Comparison of ENCODE assay signal across 18 cellular contexts in the genomic region with DNA sequence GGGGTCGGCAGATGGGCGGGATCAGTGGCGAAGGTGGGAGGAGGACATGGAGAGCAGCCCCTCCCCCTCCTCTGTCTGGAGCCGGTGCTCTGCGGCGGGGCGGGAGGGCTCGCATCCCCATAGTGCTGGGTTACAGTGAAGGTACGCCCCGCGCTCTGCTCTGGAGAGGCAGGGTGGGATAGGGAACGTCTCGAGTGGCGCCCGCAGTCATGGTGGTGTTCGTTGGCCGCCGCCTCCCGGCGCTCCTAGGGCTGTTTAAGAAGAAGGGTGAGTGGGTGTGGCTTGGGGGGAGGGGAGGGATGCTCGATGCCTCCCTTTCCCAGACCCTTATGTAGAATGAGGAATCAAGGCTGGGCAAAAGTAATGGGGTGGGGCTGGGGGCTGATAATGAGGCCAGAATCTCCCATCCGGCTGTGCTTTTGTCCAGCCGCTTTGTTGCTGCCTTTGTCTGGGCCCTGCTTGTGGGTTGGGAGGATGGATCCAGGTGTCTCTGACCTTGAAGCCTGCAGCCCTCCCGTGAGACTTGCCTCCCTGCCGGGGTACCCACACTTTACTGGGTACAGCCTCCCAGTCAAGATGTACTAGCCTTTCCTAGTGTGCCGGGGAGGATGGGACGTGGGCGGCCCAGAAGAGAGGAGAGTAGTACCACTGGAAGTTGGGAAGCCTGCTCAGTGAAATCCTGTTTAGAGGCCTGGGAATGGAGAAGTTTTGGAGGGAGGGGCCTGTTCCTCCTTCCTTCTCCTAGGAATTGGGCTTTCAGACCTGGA. TPM values are rescaled to one million over a fixed set of nuclear protein-coding genes. Genes with fewer than 3 reads are reported as not detected.
A peak's percentile ranks its signal among the peaks of the same experiment; 100 is the strongest.
DNase-seq lines count a peak whose midpoint lies in the region; ATAC-seq and TF ChIP-seq lines count a peak whose summit lies in the region.
"Had no signal": no experiment of that assay in that cellular context is flagged by ENCODE, and none has a peak within 500 bp of the region (broad histone marks: within the 10 kb centered on the region; RNA-seq: fewer than 3 reads in every experiment).

No MANE protein-coding gene starts in this region.

- no peak overlapping the region for H3K27ac ChIP-seq in BLaER1 treated with 17β-estradiol and CSF1 and Interleukin-3, amounts not matched to agents 10 nM and 100 nM
- H3K27ac ChIP-seq in endodermal cell (ENCODE audit: low read depth, low read length) (peak overlapping the region; percentile 66), neural cell (ENCODE audit: low read length) (peak overlapping the region; percentile 64)
- H3K27ac ChIP-seq: brain microvascular endothelial cell had no signal

- peak overlapping the region in 7 of 11 experiments; percentile 33 to 62 (median 49); a peak in 12 of 22 replicates for H3K4me2 ChIP-seq in BLaER1 treated with 17β-estradiol and CSF1 and Interleukin-3, amounts not matched to agents 10 nM and 100 nM
- peak overlapping the region; percentile 37 for H3K4me2 ChIP-seq in neural cell (ENCODE audit: low read length)

- H3K4me1 ChIP-seq in BLaER1 treated with 17β-estradiol and CSF1 and Interleukin-3, amounts not matched to agents 10 nM and 100 nM = peaks cover 0 to 78% (median 52%) of the 10 kb centered on the region in 10 experiments; a peak in 17 of 20 replicates
- peaks cover 37% of the 10 kb centered on the region for H3K4me1 ChIP-seq in endodermal cell (ENCODE audit: control insufficient read depth, insufficient read depth, low read length)

- TF ChIP-seq CTCF in endodermal cell (conservative IDR thresholded peaks at IDR 0.05) (no peak), neural cell (IDR thresholded peaks at IDR 0.05; ENCODE audit: poor library complexity, severe bottlenecking) (no peak), HFFc6 (IDR thresholded peaks at IDR 0.05) (no peak)

- H3K4me1 Mint-ChIP-seq in endodermal cell (peaks cover 46% of the 10 kb centered on the region), HFFc6 (ENCODE audit: low read depth) (peaks cover 37% of the 10 kb centered on the region)
- H3K4me1 Mint-ChIP-seq: stimulated activated memory B cell treated with anti-CD40 and anti-IgM and Interleukin-4, amounts not matched to agents 10 μg/mL and 1 μg/mL and 100 μg/mL, for 72 hours had no signal

- no peak overlapping the region for H3K4me3 ChIP-seq in BLaER1 treated with 17β-estradiol and CSF1 and Interleukin-3, amounts not matched to agents 10 nM and 100 nM
- H3K4me3 ChIP-seq in endodermal cell (ENCODE audit: low read length) (no peak overlapping the region), neural cell (ENCODE audit: low read length) (peak overlapping the region; percentile 72)
- H3K4me3 ChIP-seq: Peyer's patch had no signal

- ATAC-seq in HG03571 (IDR thresholded peaks at IDR 0.05; ENCODE audit: unreplicated experiment) = no peak
- ATAC-seq in HG02642 (IDR thresholded peaks at IDR 0.05; ENCODE audit: poor library complexity, unreplicated experiment) = no peak
- ATAC-seq: activated T-helper 17 cell treated with anti-CD3 and anti-CD28 coated beads, Interleukin-2, amount 50 U/mL, for 72 hours; stimulated activated memory B cell treated with anti-CD40 and anti-IgM and Interleukin-4, amounts not matched to agents 10 μg/mL and 1 μg/mL and 100 μg/mL, for 72 hours had no signal

- 39 to 41% methylated on average over 14 to 28 of the region's 28 CpGs for WGBS in endodermal cell (ENCODE audit: insufficient coverage in 1 of 2, insufficient read length in 1 of 2), 2 experiments

- no peaks in the 10 kb centered on the region for H3K27me3 Mint-ChIP-seq in endodermal cell (ENCODE audit: insufficient read depth)
- H3K27me3 Mint-ChIP-seq in HFFc6 (ENCODE audit: insufficient read depth) = peaks cover 2% of the 10 kb centered on the region; the same call in 1 of the 2 replicates
- H3K27me3 Mint-ChIP-seq: activated T-helper 17 cell treated with anti-CD3 and anti-CD28 coated beads, Interleukin-2, amount 50 U/mL, for 72 hours; stimulated activated memory B cell treated with anti-CD40 and anti-IgM and Interleukin-4, amounts not matched to agents 10 μg/mL and 1 μg/mL and 100 μg/mL, for 72 hours had no signal

- H3K4me3 Mint-ChIP-seq in endodermal cell = peak overlapping the region; percentile 44
- no peak overlapping the region for H3K4me3 Mint-ChIP-seq in HFFc6
- H3K4me3 Mint-ChIP-seq: activated T-helper 17 cell treated with anti-CD3 and anti-CD28 coated beads, Interleukin-2, amount 50 U/mL, for 72 hours; stimulated activated memory B cell treated with anti-CD40 and anti-IgM and Interleukin-4, amounts not matched to agents 10 μg/mL and 1 μg/mL and 100 μg/mL, for 72 hours had no signal

- no peaks in the 10 kb centered on the region for H3K9me2 ChIP-seq in neural cell (ENCODE audit: insufficient read depth, low read length)

- peak; percentile 1 for DNase-seq in HuH-7 (ENCODE audit: low spot score)
- peak; percentile 79 for DNase-seq in endodermal cell
- DNase-seq in HFFc6 = no peak
- DNase-seq in SHP77 treated with DMSO at 0.1 percent for 48 hours (lab: John Stamatoyannopoulos, UW) = no peak
- DNase-seq: activated CD4-positive, alpha-beta T cell treated with anti-CD3 and anti-CD28 coated beads, Interleukin-2, amount 50 U/mL, for 1 hour; brain microvascular endothelial cell; Karpas-422; midbrain; NCI-H226; Peyer's patch; stimulated activated CD4-positive, alpha-beta T cell treated with anti-CD3 and anti-CD28 coated beads, Interleukin-4, amount 100 ng/mL, for 1 hour; T-helper 2 cell had no signal

- no peaks in the 10 kb centered on the region for H3K27me3 ChIP-seq in BLaER1 treated with 17β-estradiol and CSF1 and Interleukin-3, amounts not matched to agents 10 nM and 100 nM
- no peaks in the 10 kb centered on the region for H3K27me3 ChIP-seq in endodermal cell (ENCODE audit: control insufficient read depth, insufficient read depth, low read length, poor library complexity, severe bottlenecking)
- H3K27me3 ChIP-seq in neural cell (ENCODE audit: insufficient read depth, low read depth, low read length) = no peaks in the 10 kb centered on the region
- H3K27me3 ChIP-seq: brain microvascular endothelial cell, Peyer's patch had no signal

- TF ChIP-seq EP300 in neural cell (conservative IDR thresholded peaks at IDR 0.05; ENCODE audit: poor library complexity, severe bottlenecking) = no peak

- H3K36me3 ChIP-seq in BLaER1 treated with 17β-estradiol and CSF1 and Interleukin-3, amounts not matched to agents 10 nM and 100 nM = no peaks in the 10 kb centered on the region; a peak in 1 of 22 replicates
- H3K36me3 ChIP-seq in endodermal cell (ENCODE audit: control insufficient read depth, insufficient read depth, low read length) (peaks cover 33% of the 10 kb centered on the region), neural cell (ENCODE audit: insufficient read depth, low read length) (no peaks in the 10 kb centered on the region)
- H3K36me3 ChIP-seq: brain microvascular endothelial cell had no signal

- H4K20me1 ChIP-seq in BLaER1 treated with 17β-estradiol and CSF1 and Interleukin-3, amounts not matched to agents 10 nM and 100 nM = peaks cover 0 to 20% (median 0%) of the 10 kb centered on the region in 11 experiments; a peak in 2 of 22 replicates
- no peaks in the 10 kb centered on the region for H4K20me1 ChIP-seq in neural cell (ENCODE audit: insufficient read depth)

- no peak overlapping the region for H3K9ac ChIP-seq in BLaER1 treated with 17β-estradiol and CSF1 and Interleukin-3, amounts not matched to agents 10 nM and 100 nM
- H3K9ac ChIP-seq in endodermal cell (ENCODE audit: extremely low read depth, low read length, poor library complexity, severe bottlenecking) (no peak overlapping the region), neural cell (ENCODE audit: low read length) (peak overlapping the region; percentile 73)

- peaks cover 25% of the 10 kb centered on the region for H3K79me2 ChIP-seq in neural cell (replicated peaks; ENCODE audit: insufficient read depth, low read length)

- H3F3A ChIP-seq in neural cell (ENCODE audit: insufficient read depth, low read length, poor library complexity, severe bottlenecking) = no peaks in the 10 kb centered on the region

- no peak for TF ChIP-seq RAD21 in neural cell (conservative IDR thresholded peaks at IDR 0.05)

- H3K27ac Mint-ChIP-seq in endodermal cell (peak overlapping the region; percentile 86), HFFc6 (no peak overlapping the region)
- H3K27ac Mint-ChIP-seq: activated T-helper 17 cell treated with anti-CD3 and anti-CD28 coated beads, Interleukin-2, amount 50 U/mL, for 72 hours; stimulated activated memory B cell treated with anti-CD40 and anti-IgM and Interleukin-4, amounts not matched to agents 10 μg/mL and 1 μg/mL and 100 μg/mL, for 72 hours had no signal

- H3K36me3 Mint-ChIP-seq in endodermal cell (ENCODE audit: low read depth) (peaks cover 33% of the 10 kb centered on the region), HFFc6 (ENCODE audit: low read depth) (no peaks in the 10 kb centered on the region)
- H3K36me3 Mint-ChIP-seq: stimulated activated memory B cell treated with anti-CD40 and anti-IgM and Interleukin-4, amounts not matched to agents 10 μg/mL and 1 μg/mL and 100 μg/mL, for 72 hours had no signal

- peak overlapping the region; percentile 36 for H2AFZ ChIP-seq in neural cell (ENCODE audit: low read depth, low read length)

- H3K9me3 Mint-ChIP-seq in endodermal cell = no peaks in the 10 kb centered on the region
- no peaks in the 10 kb centered on the region for H3K9me3 Mint-ChIP-seq in HFFc6
- H3K9me3 Mint-ChIP-seq: activated T-helper 17 cell treated with anti-CD3 and anti-CD28 coated beads, Interleukin-2, amount 50 U/mL, for 72 hours; stimulated activated memory B cell treated with anti-CD40 and anti-IgM and Interleukin-4, amounts not matched to agents 10 μg/mL and 1 μg/mL and 100 μg/mL, for 72 hours had no signal

- no peaks in the 10 kb centered on the region for H3K9me3 ChIP-seq in BLaER1 treated with 17β-estradiol and CSF1 and Interleukin-3, amounts not matched to agents 10 nM and 100 nM (replicated peaks in 1 of 11)
- H3K9me3 ChIP-seq in endodermal cell (ENCODE audit: control insufficient read depth, low read length) (no peaks in the 10 kb centered on the region), neural cell (ENCODE audit: low read length) (no peaks in the 10 kb centered on the region)
- H3K9me3 ChIP-seq: Peyer's patch had no signal

TF ChIP-seq in neural cell, 6 proteins besides CTCF, POLR2A, EP300 and RAD21 (continues in another document):
- TF ChIP-seq POLR2AphosphoS5 (IDR thresholded peaks at IDR 0.05) (peak; percentile 65), MXI1 (conservative IDR thresholded peaks at IDR 0.05; ENCODE audit: poor library complexity, severe bottlenecking) (no peak)

RNA-seq across cellular contexts. Expression of gene YARS1, which starts 51.4 kb away (rescaled TPM):
- total RNA-seq in endodermal cell = 100 to 1,000 TPM; 141 to 154 TPM
- polyA plus RNA-seq in endodermal cell (2013, experiment 1 of 2) = 120 TPM
- 113 TPM for polyA plus RNA-seq in endodermal cell (2013, experiment 2 of 2)
- 40.1 and 49.4 TPM in 2 replicates for polyA plus RNA-seq in neural cell
- 49.0 and 51.6 TPM in 2 replicates for polyA minus RNA-seq in neural cell
- 100 to 1,000 TPM in 4 of 6 experiments, 10 to 100 TPM in 2; 92.5 to 122 (median 107) TPM for total RNA-seq in HFFc6 (2021; fragmentation: NEBNext Ultra II Directional; extraction: Animal tissue kit (Norgen Biotek cat#: 25700))

RNA-seq across cellular contexts. Expression of gene S100PBP, which starts 51.7 kb away (rescaled TPM):
- 100 to 1,000 TPM in 1 of 2 donors, 10 to 100 TPM in 1; 91.4 to 112 TPM for total RNA-seq in endodermal cell
- polyA plus RNA-seq in endodermal cell (2013, experiment 1 of 2) = 39.8 TPM
- 37.9 TPM for polyA plus RNA-seq in endodermal cell (2013, experiment 2 of 2)
- polyA plus RNA-seq in neural cell = 63.4 and 77.0 TPM in 2 replicates
- polyA minus RNA-seq in neural cell = 51.4 and 57.8 TPM in 2 replicates
- total RNA-seq in HFFc6 (2021; fragmentation: NEBNext Ultra II Directional; extraction: Animal tissue kit (Norgen Biotek cat#: 25700)) = 10 to 100 TPM; 20.0 to 24.9 (median 21.6) TPM

Comparison
In these comparisons a context has a peak if more than half of its experiments do, and no peak if none do; other contexts are left out.
1. H3K27ac ChIP-seq: peak in endodermal cell (single experiment) and neural cell (single experiment); none in BLaER1 treated with 17β-estradiol and CSF1 and Interleukin-3, amounts not matched to agents 10 nM and 100 nM (0 of 11).
2. DNase-seq: peak in HuH-7 (single experiment) and endodermal cell (single experiment); none in HFFc6 (single experiment) and SHP77 treated with DMSO at 0.1 percent for 48 hours (single experiment).